Comparison of ENCODE assay signal across 8 cellular contexts in genomic region chr22:24421428-24421931, GRCh38. TPM values are rescaled to one million over a fixed set of nuclear protein-coding genes. Genes with fewer than 3 reads are reported as not detected.
A peak's percentile ranks its signal among the peaks of the same experiment; 100 is the strongest.
DNase-seq lines count a peak whose midpoint lies in the region; ATAC-seq, FAIRE-seq and TF ChIP-seq lines count a peak whose summit lies in the region.

No MANE protein-coding gene starts in this region.

- peaks cover 12 to 16% of the 10 kb centered on the region in 2 donors for H3K4me1 Mint-ChIP-seq in natural killer cell

- DNase-seq in D341Med (ENCODE audit: low spot score) (peak; percentile 68), HFF-Myc (ENCODE audit: extremely low read depth, low read depth) (no peak), kidney (no peak), CD1c-positive myeloid dendritic cell (ENCODE audit: extremely low spot score) (no peak), natural killer cell (no peak), NCI-H2081 treated with DMSO at 0.1 percent for 48 hours (lab: John Stamatoyannopoulos, UW) (no peak)
- peak; percentile 38 to 47 for DNase-seq in activated CD4-positive, alpha-beta T cell treated with anti-CD3 and anti-CD28 coated beads, Interleukin-2, amount 50 U/mL, for 48 hours

- no peaks in the 10 kb centered on the region for H3K36me3 ChIP-seq in kidney (ENCODE audit: control insufficient read depth in 1 of 2, insufficient read depth in 2 of 2, low read length in 2 of 2)

- no peak overlapping the region for H3K4me3 Mint-ChIP-seq in natural killer cell

- no peak overlapping the region for H3K9ac ChIP-seq in kidney (ENCODE audit: low read length in 2 of 2)

- H3K36me3 Mint-ChIP-seq in natural killer cell, result no peaks in the 10 kb centered on the region

- peaks cover 0 to 11% of the 10 kb centered on the region in 2 donors for H3K4me1 ChIP-seq in kidney (ENCODE audit: control insufficient read depth in 1 of 2, insufficient read depth in 1 of 2, low read depth in 1 of 2, low read length in 2 of 2)

- no peak for FAIRE-seq in kidney (lab: Jason Lieb, UNC)

- H3K9me3 ChIP-seq in kidney (ENCODE audit: control insufficient read depth in 1 of 2, low read length in 2 of 2), result no peaks in the 10 kb centered on the region

- H3K4me3 ChIP-seq in HFF-Myc (replicated peaks; ENCODE audit: low read depth, low read length) (no peak overlapping the region), kidney (ENCODE audit: low read length in 2 of 2) (no peak overlapping the region)

- no peaks in the 10 kb centered on the region for H3K9me3 Mint-ChIP-seq in natural killer cell

- no peak overlapping the region for H3K27ac ChIP-seq in kidney (ENCODE audit: low read depth in 2 of 2, low read length in 2 of 2)

- no peak overlapping the region for H3K27ac Mint-ChIP-seq in natural killer cell

- peaks cover 9 to 12% of the 10 kb centered on the region in 2 donors for H3K27me3 Mint-ChIP-seq in natural killer cell (ENCODE audit: low read depth in 2 of 2)

- TF ChIP-seq CTCF in HFF-Myc (IDR thresholded peaks at IDR 0.05; ENCODE audit: low read depth, low read length, missing control alignments) (peak; percentile 29), kidney (IDR thresholded peaks at IDR 0.05; ENCODE audit: borderline replicate concordance, extremely low read depth, insufficient read depth) (peak; percentile 25), natural killer cell (IDR thresholded peaks at IDR 0.05) (no peak)

- ATAC-seq in GM21423 (IDR thresholded peaks at IDR 0.05; ENCODE audit: unreplicated experiment) (no peak), natural killer cell (no peak)

- intact Hi-C loops in kidney (cut with DNase I) (loop anchor here (10.0 kb wide), 1 partner anchor 83 kb away; no protein-coding TSS in a partner anchor), natural killer cell (cut with micrococcal nuclease) (no loop called here)

RNA-seq across cellular contexts. Expression of gene ADORA2A, which starts 5.9 kb away (rescaled TPM):
- 6.9 TPM for total RNA-seq in kidney
- 6.1 TPM for polyA plus RNA-seq in kidney (ENCODE audit: insufficient read depth, low read depth, low replicate concordance)
- total RNA-seq in natural killer cell, result 10 to 100 TPM; 11.0 to 15.0 (median 11.7) TPM

Comparison
In these comparisons a context has a peak if more than half of its experiments do, and no peak if none do; other contexts are left out.
1. DNase-seq: peak in D341Med (single experiment) and activated CD4-positive, alpha-beta T cell treated with anti-CD3 and anti-CD28 coated beads, Interleukin-2, amount 50 U/mL, for 48 hours (2 of 2); none in HFF-Myc (single experiment), kidney (single experiment), CD1c-positive myeloid dendritic cell (single experiment), natural killer cell (single experiment) and NCI-H2081 treated with DMSO at 0.1 percent for 48 hours (single experiment).